11 cellular contexts compared by ENCODE assay signal in the genomic region with DNA sequence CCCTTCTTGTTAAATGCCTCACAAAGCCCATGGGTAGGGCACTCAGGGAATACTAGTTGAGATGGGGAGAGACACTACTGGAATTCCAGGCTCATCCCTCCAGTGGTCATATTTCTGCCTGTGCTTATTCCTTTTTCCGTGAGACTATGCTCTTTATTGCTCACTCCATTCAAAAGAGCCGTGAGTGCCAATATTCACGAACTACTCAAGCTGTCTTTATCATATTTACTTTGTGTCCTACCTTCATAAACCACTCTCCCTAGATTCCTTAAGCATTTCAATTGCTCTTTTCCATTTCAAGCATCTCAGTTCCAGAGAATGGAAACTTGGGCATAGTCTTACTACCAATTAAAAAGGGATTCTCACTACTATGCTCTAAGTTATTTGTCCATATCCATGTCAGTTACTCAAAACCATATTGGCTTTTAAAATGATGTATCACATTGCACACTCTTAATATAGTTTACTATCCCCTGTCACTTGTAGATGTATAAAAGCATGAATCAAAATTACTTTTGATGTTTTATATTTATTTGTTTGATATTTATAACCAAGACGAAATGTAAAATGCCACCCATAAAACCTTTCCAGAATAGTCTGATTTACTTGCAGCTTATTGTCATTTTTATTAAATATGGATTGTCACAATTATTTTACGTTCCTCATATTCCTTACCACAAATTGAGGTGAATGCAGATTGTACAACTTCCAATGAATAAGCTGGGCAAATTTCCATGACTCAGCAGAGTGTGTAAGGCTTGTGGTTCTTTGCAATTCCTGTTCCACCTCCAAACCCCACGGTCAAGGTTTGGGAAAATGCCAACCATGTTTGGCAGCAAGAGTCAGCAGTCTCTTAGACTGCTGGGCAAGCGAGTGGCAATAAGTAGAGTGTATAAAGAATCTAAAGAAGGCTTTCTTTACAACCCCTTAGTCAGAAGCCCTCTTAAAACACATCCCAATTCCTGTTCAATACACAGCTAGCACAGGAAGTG. TPM values are rescaled to one million over a fixed set of nuclear protein-coding genes. Genes with fewer than 3 reads are reported as not detected.
DNase-seq lines count a peak whose midpoint lies in the region; ATAC-seq and TF ChIP-seq lines count a peak whose summit lies in the region.
"Had no signal": no experiment of that assay in that cellular context is flagged by ENCODE, and none has a peak within 500 bp of the region (broad histone marks: within the 10 kb centered on the region; RNA-seq: fewer than 3 reads in every experiment).

No MANE protein-coding gene starts in this region.

- peak; percentile 55 for DNase-seq in A172 (ENCODE audit: low spot score)
- peak; percentile 73 for DNase-seq in HS-27A (ENCODE audit: low read depth)
- DNase-seq in amniotic epithelial cell (ENCODE audit: low read depth): peak; percentile 91
- DNase-seq in iPS-NIHi11 (ENCODE audit: low spot score): peak; percentile 4
- DNase-seq in progenitor cell of endocrine pancreas (ENCODE audit: low spot score, unreplicated experiment): no peak
- no peak for DNase-seq in naive thymus-derived CD4-positive, alpha-beta T cell
- DNase-seq: activated naive CD8-positive, alpha-beta T cell treated with anti-CD3 and anti-CD28 coated beads, Interleukin-2, amount 50 U/mL, for 24 hours; CD4-positive, alpha-beta memory T cell; KG1 had no signal

- no peaks in the 10 kb centered on the region for H3K27me3 ChIP-seq in naive thymus-derived CD4-positive, alpha-beta T cell (ENCODE audit: control insufficient read depth in 2 of 2, insufficient read depth in 2 of 2, low read length in 2 of 2)

- POLR2A ChIA-PET in naive thymus-derived CD4-positive, alpha-beta T cell (lab: Charles Lee): no interaction called here

- peaks cover 6% of the 10 kb centered on the region for H3K36me3 Mint-ChIP-seq in progenitor cell of endocrine pancreas (ENCODE audit: insufficient read depth)
- peaks cover 0 to 9% (median 4%) of the 10 kb centered on the region in 5 donors for H3K36me3 Mint-ChIP-seq in naive thymus-derived CD4-positive, alpha-beta T cell

- no peak overlapping the region for H3K27ac Mint-ChIP-seq in progenitor cell of endocrine pancreas
- peak overlapping the region in 1 of 9 donors; percentile 20 for H3K27ac Mint-ChIP-seq in naive thymus-derived CD4-positive, alpha-beta T cell
- H3K27ac Mint-ChIP-seq: activated naive CD8-positive, alpha-beta T cell treated with anti-CD3 and anti-CD28 coated beads, Interleukin-2, amount 50 U/mL, for 24 hours; CD4-positive, alpha-beta memory T cell had no signal

- peaks cover 0 to 4% of the 10 kb centered on the region in 2 donors for H3K4me1 ChIP-seq in naive thymus-derived CD4-positive, alpha-beta T cell (ENCODE audit: control insufficient read depth in 2 of 2, insufficient read depth in 2 of 2, low read length in 2 of 2)

- no peak overlapping the region for H3K4me3 ChIP-seq in naive thymus-derived CD4-positive, alpha-beta T cell (ENCODE audit: low read length)

- no peak overlapping the region for H3K4me3 Mint-ChIP-seq in progenitor cell of endocrine pancreas (ENCODE audit: low read depth)
- H3K4me3 Mint-ChIP-seq in naive thymus-derived CD4-positive, alpha-beta T cell: no peak overlapping the region
- H3K4me3 Mint-ChIP-seq: activated naive CD8-positive, alpha-beta T cell treated with anti-CD3 and anti-CD28 coated beads, Interleukin-2, amount 50 U/mL, for 24 hours; CD4-positive, alpha-beta memory T cell had no signal

- TF ChIP-seq CTCF in progenitor cell of endocrine pancreas (IDR thresholded peaks at IDR 0.05; ENCODE audit: unreplicated experiment): no peak

- no peak overlapping the region for H3K27ac ChIP-seq in naive thymus-derived CD4-positive, alpha-beta T cell (ENCODE audit: low read depth, low read length)

- no peak for ATAC-seq in HG02678 (IDR thresholded peaks at IDR 0.05; ENCODE audit: unreplicated experiment)
- no peak for ATAC-seq in HG03342 (IDR thresholded peaks at IDR 0.05; ENCODE audit: unreplicated experiment)
- ATAC-seq in naive thymus-derived CD4-positive, alpha-beta T cell: no peak
- ATAC-seq: activated naive CD8-positive, alpha-beta T cell treated with anti-CD3 and anti-CD28 coated beads, Interleukin-2, amount 50 U/mL, for 24 hours had no signal

- peaks cover 10% of the 10 kb centered on the region for H3K4me1 Mint-ChIP-seq in progenitor cell of endocrine pancreas (ENCODE audit: low read depth)
- peaks cover 7 to 36% (median 17%) of the 10 kb centered on the region in 7 donors for H3K4me1 Mint-ChIP-seq in naive thymus-derived CD4-positive, alpha-beta T cell

- peaks cover 9% of the 10 kb centered on the region for H3K9me3 Mint-ChIP-seq in progenitor cell of endocrine pancreas (ENCODE audit: low read depth)
- H3K9me3 Mint-ChIP-seq in naive thymus-derived CD4-positive, alpha-beta T cell: peaks cover 0 to 10% (median 3%) of the 10 kb centered on the region in 11 donors

- H3K9me3 ChIP-seq in naive thymus-derived CD4-positive, alpha-beta T cell (ENCODE audit: control insufficient read depth in 2 of 3, low read length in 3 of 3): no peaks in the 10 kb centered on the region

- no peaks in the 10 kb centered on the region for H3K27me3 Mint-ChIP-seq in progenitor cell of endocrine pancreas
- H3K27me3 Mint-ChIP-seq in naive thymus-derived CD4-positive, alpha-beta T cell: no peaks in the 10 kb centered on the region
- H3K27me3 Mint-ChIP-seq: activated naive CD8-positive, alpha-beta T cell treated with anti-CD3 and anti-CD28 coated beads, Interleukin-2, amount 50 U/mL, for 24 hours; CD4-positive, alpha-beta memory T cell had no signal

- CTCF ChIA-PET in naive thymus-derived CD4-positive, alpha-beta T cell (lab: Charles Lee): no interaction called here

- no peaks in the 10 kb centered on the region for H3K36me3 ChIP-seq in naive thymus-derived CD4-positive, alpha-beta T cell (ENCODE audit: control insufficient read depth in 2 of 3, insufficient read depth in 3 of 3, low read length in 3 of 3)

- intact Hi-C loops in naive thymus-derived CD4-positive, alpha-beta T cell (cut with micrococcal nuclease): no loop called here

RNA-seq across cellular contexts. Expression of a gene that starts 24.4 kb away (rescaled TPM):
- 4.0 and 4.2 TPM in 2 replicates for total RNA-seq in A172 (2014; rRNA removed; shearing (Covaris generic))
- 16.6 and 19.8 TPM in 2 replicates for total RNA-seq in progenitor cell of endocrine pancreas
- total RNA-seq in naive thymus-derived CD4-positive, alpha-beta T cell: 10 to 100 TPM; 10.3 to 15.3 (median 12.1) TPM
- polyA plus RNA-seq in naive thymus-derived CD4-positive, alpha-beta T cell: 10 to 100 TPM; 23.6 to 24.0 TPM

Comparison
In these comparisons a context has a peak if more than half of its experiments do, and no peak if none do; other contexts are left out.
1. DNase-seq: peak in A172 (single experiment), HS-27A (single experiment), amniotic epithelial cell (single experiment) and iPS-NIHi11 (single experiment); none in progenitor cell of endocrine pancreas (single experiment) and naive thymus-derived CD4-positive, alpha-beta T cell (0 of 9).